29 cellular contexts compared by ENCODE assay signal in genomic region chr6:107571354-107571753, GRCh38.
DNase-seq lines count a peak whose midpoint lies in the region; ATAC-seq and TF ChIP-seq lines count a peak whose summit lies in the region.
"Had no signal": no experiment of that assay in that cellular context is flagged by ENCODE, and none has a peak within 500 bp of the region (broad histone marks: within the 10 kb centered on the region; RNA-seq: fewer than 3 reads in every experiment).

No MANE protein-coding gene starts in this region.

- no peak for TF ChIP-seq EP300 in tibial nerve (IDR thresholded peaks at IDR 0.05)

- TF ChIP-seq POLR2A in tibial nerve (IDR thresholded peaks at IDR 0.05) = no peak

- H3K36me3 ChIP-seq in Karpas-422 (ENCODE audit: insufficient read depth, low read length) (0 out of 2 replicates have a peak, but pooled peaks cover 3% of the 10 kb centered on the region), trophoblast cell (ENCODE audit: control insufficient read depth in 1 of 2, insufficient read depth in 2 of 2, low read length in 2 of 2) (no peaks in the 10 kb centered on the region), tibial nerve (peaks cover 0 to 6% (median 0%) of the 10 kb centered on the region in 3 donors)
- H3K36me3 ChIP-seq: Peyer's patch had no signal

- no peak overlapping the region for H3K4me3 Mint-ChIP-seq in brain
- H3K4me3 Mint-ChIP-seq: B cell; CD8-positive, alpha-beta T cell; HFFc6 had no signal

- H3K9me3 ChIP-seq in Karpas-422 (ENCODE audit: low read length) (no peaks in the 10 kb centered on the region), trophoblast cell (ENCODE audit: insufficient read depth, low read depth, low read length) (peaks cover 3% of the 10 kb centered on the region), tibial nerve (no peaks in the 10 kb centered on the region)
- H3K9me3 ChIP-seq: HAP-1, Peyer's patch had no signal

- H2AFZ ChIP-seq in Karpas-422 (ENCODE audit: low read length) (no peak overlapping the region), trophoblast cell (ENCODE audit: insufficient read depth, low read length, poor library complexity) (no peak overlapping the region)

- no peak overlapping the region for H3K4ac ChIP-seq in trophoblast cell (ENCODE audit: low read depth, low read length)

- H3K4me1 ChIP-seq in Karpas-422 (ENCODE audit: low read length) (peaks cover 67% of the 10 kb centered on the region), trophoblast cell (ENCODE audit: control insufficient read depth in 1 of 2, insufficient read depth in 2 of 2, low read length in 2 of 2) (no peaks in the 10 kb centered on the region), tibial nerve (no peaks in the 10 kb centered on the region)
- H3K4me1 ChIP-seq: Peyer's patch had no signal

- H3K4me1 Mint-ChIP-seq in brain = peaks cover 29% of the 10 kb centered on the region

- H3K27me3 Mint-ChIP-seq in brain = no peaks in the 10 kb centered on the region

- H3K79me2 ChIP-seq in Karpas-422 (ENCODE audit: low read length) (peaks cover 93% of the 10 kb centered on the region), trophoblast cell (ENCODE audit: control insufficient read depth, insufficient read depth, low read length, poor library complexity) (no peaks in the 10 kb centered on the region)

- WGBS in trophoblast cell (ENCODE audit: extremely low coverage, insufficient coverage, insufficient read length) = no CpG with 5 or more reads among the region's 9 CpGs
- WGBS in tibial nerve, 2 donors = 93 to 94% methylated on average over 9 of the region's 9 CpGs

- H3K27me3 ChIP-seq in Karpas-422 (ENCODE audit: low read length) (no peaks in the 10 kb centered on the region), trophoblast cell (ENCODE audit: insufficient read depth, low read length) (no peaks in the 10 kb centered on the region), tibial nerve (no peaks in the 10 kb centered on the region)
- H3K27me3 ChIP-seq: Peyer's patch had no signal

- no peak for ATAC-seq in HG03025 (IDR thresholded peaks at IDR 0.05; ENCODE audit: low FRiP score, unreplicated experiment)
- ATAC-seq: CD8-positive, alpha-beta T cell had no signal

- no peak overlapping the region for H4K8ac ChIP-seq in trophoblast cell (ENCODE audit: low read depth, low read length)

- H4K20me1 ChIP-seq in Karpas-422 (ENCODE audit: insufficient read depth, low read depth, low read length) = no peaks in the 10 kb centered on the region

- H3K14ac ChIP-seq in trophoblast cell (ENCODE audit: low read length) = no peak overlapping the region

- DNase-seq in NCI-H1417 (lab: John Stamatoyannopoulos, UW) = peak in 2 of 3 experiments; percentile 27 to 71
- DNase-seq in NCI-H1417 treated with DMSO at 0.1 percent for 48 hours (lab: John Stamatoyannopoulos, UW) = no peak
- no peak for DNase-seq in Karpas-422
- DNase-seq in trophoblast cell = peak; percentile 34 to 75
- DNase-seq in tibial nerve (ENCODE audit: low spot score in 2 of 2) = no peak
- no peak for DNase-seq in NCI-H2107 treated with DMSO at 0.1 percent for 48 hours (lab: John Stamatoyannopoulos, UW; ENCODE audit: unreplicated experiment)
- DNase-seq: CD8-positive, alpha-beta T cell; DMS 273 treated with DMSO at 0.1 percent for 48 hours; DMS79; GF-D8; GOT3; HFFc6; IMR-90; KG1; NCI-H1092; NCI-H1436 treated with DMSO at 0.1 percent for 48 hours; NCI-H2029; NCI-H2171; NCI-H524; NCI-H82; OCI-M1; Peyer's patch; SHP77 treated with DMSO at 0.1 percent for 48 hours had no signal

- no peak overlapping the region for H2AK5ac ChIP-seq in trophoblast cell (ENCODE audit: low read length)

- no peak overlapping the region for H4K91ac ChIP-seq in trophoblast cell (ENCODE audit: low read depth, low read length)

- no peak overlapping the region for H2BK5ac ChIP-seq in trophoblast cell (ENCODE audit: low read depth, low read length, poor library complexity)

- H2BK12ac ChIP-seq in trophoblast cell (ENCODE audit: low read length) = no peak overlapping the region

- H3K79me1 ChIP-seq in trophoblast cell (ENCODE audit: low read length) = no peaks in the 10 kb centered on the region

- H3K27ac Mint-ChIP-seq in brain = peak overlapping the region in 3 of 5 experiments; percentile 14 to 86 (median 16)
- H3K27ac Mint-ChIP-seq: B cell; CD8-positive, alpha-beta T cell; HFFc6 had no signal

- TF ChIP-seq CTCF in brain (conservative IDR thresholded peaks at IDR 0.05) = no peak
- no peak for TF ChIP-seq CTCF in tibial nerve (IDR thresholded peaks at IDR 0.05)

- no peak overlapping the region for H3K23ac ChIP-seq in trophoblast cell (ENCODE audit: low read length)

- H3K4me2 ChIP-seq in Karpas-422 (ENCODE audit: low read depth, low read length, poor library complexity, severe bottlenecking) (peak overlapping the region; percentile 74), trophoblast cell (ENCODE audit: low read length) (no peak overlapping the region)

- no peaks in the 10 kb centered on the region for H3K9me3 Mint-ChIP-seq in brain
- H3K9me3 Mint-ChIP-seq: CD8-positive, alpha-beta T cell; HFFc6 had no signal

- peaks cover 56% of the 10 kb centered on the region for H3K36me3 Mint-ChIP-seq in brain
- H3K36me3 Mint-ChIP-seq: CD8-positive, alpha-beta T cell had no signal

- H3K4me3 ChIP-seq in Karpas-422 (ENCODE audit: low read length) (peak overlapping the region; percentile 24; the same call in 1 of the 2 replicates), trophoblast cell (ENCODE audit: low read depth, low read length) (no peak overlapping the region), tibial nerve (no peak overlapping the region)
- H3K4me3 ChIP-seq: HAP-1, Peyer's patch had no signal

- H3K18ac ChIP-seq in trophoblast cell (ENCODE audit: low read length) = no peak overlapping the region

- H3K27ac ChIP-seq in Karpas-422 (ENCODE audit: low read length) = peak overlapping the region; percentile 91
- H3K27ac ChIP-seq in trophoblast cell (ENCODE audit: low read depth, low read length) = no peak overlapping the region
- no peak overlapping the region for H3K27ac ChIP-seq in tibial nerve
- H3K27ac ChIP-seq: 22Rv1, C4-2B, Peyer's patch had no signal

- H3K9ac ChIP-seq in Karpas-422 (ENCODE audit: low read length) (peak overlapping the region; percentile 0; the same call in 1 of the 2 replicates), trophoblast cell (ENCODE audit: low read length) (no peak overlapping the region)

- no peak overlapping the region for H4K12ac ChIP-seq in trophoblast cell (ENCODE audit: low read depth, low read length)

- no peak overlapping the region for H2BK120ac ChIP-seq in trophoblast cell (ENCODE audit: insufficient read depth, low read length, poor library complexity)

- H3K9me2 ChIP-seq in Karpas-422 (replicated peaks; ENCODE audit: insufficient read depth, low read length) = no peaks in the 10 kb centered on the region

Comparison
In these comparisons a context has a peak if more than half of its experiments do, and no peak if none do; other contexts are left out.
1. DNase-seq: peak in NCI-H1417 (2 of 3) and trophoblast cell (2 of 2); none in NCI-H1417 treated with DMSO at 0.1 percent for 48 hours (single experiment), Karpas-422 (single experiment), tibial nerve (0 of 2) and NCI-H2107 treated with DMSO at 0.1 percent for 48 hours (single experiment).